Comparison of ENCODE assay signal across 1 cellular context in the genomic region with DNA sequence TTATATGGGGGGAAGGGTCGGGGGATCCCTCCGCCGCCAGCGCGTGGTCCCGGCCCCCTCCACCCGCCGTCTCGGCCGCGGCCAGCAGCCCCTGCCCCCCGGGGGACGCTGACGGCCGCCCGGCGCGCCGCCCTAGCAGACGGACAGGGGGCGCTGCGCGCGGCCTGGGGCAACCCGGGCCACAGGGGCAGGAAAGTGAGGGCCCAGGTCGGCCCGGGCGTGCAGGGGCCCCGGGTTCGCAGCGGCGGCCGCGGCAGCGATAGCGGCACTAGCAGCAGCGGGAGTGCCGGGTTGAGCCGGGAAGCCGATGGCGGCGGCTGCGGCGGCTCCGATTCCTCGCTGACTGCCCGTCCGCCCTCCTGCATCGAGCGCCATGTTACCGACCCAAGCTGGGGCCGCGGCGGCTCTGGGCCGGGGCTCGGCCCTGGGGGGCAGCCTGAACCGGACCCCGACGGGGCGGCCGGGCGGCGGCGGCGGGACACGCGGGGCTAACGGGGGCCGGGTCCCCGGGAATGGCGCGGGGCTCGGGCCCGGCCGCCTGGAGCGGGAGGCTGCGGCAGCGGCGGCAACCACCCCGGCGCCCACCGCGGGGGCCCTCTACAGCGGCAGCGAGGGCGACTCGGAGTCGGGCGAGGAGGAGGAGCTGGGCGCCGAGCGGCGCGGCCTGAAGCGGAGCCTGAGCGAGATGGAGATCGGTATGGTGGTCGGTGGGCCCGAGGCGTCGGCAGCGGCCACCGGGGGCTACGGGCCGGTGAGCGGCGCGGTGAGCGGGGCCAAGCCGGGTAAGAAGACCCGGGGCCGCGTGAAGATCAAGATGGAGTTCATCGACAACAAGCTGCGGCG.
TF ChIP-seq lines count a peak whose summit lies in the region.

No MANE protein-coding gene starts in this region.

TF ChIP-seq in HepG2, 621 proteins besides CTCF, POLR2A, EP300 and RAD21 (continued from another document and continues in another):
- TF ChIP-seq, protein P1, sequence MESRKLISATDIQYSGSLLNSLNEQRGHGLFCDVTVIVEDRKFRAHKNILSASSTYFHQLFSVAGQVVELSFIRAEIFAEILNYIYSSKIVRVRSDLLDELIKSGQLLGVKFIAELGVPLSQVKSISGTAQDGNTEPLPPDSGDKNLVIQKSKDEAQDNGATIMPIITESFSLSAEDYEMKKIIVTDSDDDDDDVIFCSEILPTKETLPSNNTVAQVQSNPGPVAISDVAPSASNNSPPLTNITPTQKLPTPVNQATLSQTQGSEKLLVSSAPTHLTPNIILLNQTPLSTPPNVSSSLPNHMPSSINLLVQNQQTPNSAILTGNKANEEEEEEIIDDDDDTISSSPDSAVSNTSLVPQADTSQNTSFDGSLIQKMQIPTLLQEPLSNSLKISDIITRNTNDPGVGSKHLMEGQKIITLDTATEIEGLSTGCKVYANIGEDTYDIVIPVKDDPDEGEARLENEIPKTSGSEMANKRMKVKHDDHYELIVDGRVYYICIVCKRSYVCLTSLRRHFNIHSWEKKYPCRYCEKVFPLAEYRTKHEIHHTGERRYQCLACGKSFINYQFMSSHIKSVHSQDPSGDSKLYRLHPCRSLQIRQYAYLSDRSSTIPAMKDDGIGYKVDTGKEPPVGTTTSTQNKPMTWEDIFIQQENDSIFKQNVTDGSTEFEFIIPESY (CRISPR knock-in tag; IDR thresholded peaks at IDR 0.05): peak; percentile 63; the same call in 1 of the 2 replicates
- TF ChIP-seq, protein P2, sequence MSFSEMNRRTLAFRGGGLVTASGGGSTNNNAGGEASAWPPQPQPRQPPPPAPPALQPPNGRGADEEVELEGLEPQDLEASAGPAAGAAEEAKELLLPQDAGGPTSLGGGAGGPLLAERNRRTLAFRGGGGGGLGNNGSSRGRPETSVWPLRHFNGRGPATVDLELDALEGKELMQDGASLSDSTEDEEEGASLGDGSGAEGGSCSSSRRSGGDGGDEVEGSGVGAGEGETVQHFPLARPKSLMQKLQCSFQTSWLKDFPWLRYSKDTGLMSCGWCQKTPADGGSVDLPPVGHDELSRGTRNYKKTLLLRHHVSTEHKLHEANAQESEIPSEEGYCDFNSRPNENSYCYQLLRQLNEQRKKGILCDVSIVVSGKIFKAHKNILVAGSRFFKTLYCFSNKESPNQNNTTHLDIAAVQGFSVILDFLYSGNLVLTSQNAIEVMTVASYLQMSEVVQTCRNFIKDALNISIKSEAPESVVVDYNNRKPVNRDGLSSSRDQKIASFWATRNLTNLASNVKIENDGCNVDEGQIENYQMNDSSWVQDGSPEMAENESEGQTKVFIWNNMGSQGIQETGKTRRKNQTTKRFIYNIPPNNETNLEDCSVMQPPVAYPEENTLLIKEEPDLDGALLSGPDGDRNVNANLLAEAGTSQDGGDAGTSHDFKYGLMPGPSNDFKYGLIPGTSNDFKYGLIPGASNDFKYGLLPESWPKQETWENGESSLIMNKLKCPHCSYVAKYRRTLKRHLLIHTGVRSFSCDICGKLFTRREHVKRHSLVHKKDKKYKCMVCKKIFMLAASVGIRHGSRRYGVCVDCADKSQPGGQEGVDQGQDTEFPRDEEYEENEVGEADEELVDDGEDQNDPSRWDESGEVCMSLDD (CRISPR knock-in tag; IDR thresholded peaks at IDR 0.05; ENCODE audit: borderline replicate concordance): peak; percentile 77
- TF ChIP-seq ZNF383 (CRISPR knock-in tag; IDR thresholded peaks at IDR 0.05; ENCODE audit: borderline replicate concordance) (no peak; the same call in 1 of the 2 replicates), HOXD1 (CRISPR knock-in tag; IDR thresholded peaks at IDR 0.05) (0 out of 2 replicates have a peak, but pooled peaks have one; percentile 59), TAF1 (CRISPR knock-in tag; IDR thresholded peaks at IDR 0.05) (peak; percentile 43; the same call in 1 of the 2 replicates), MEIS2 (CRISPR knock-in tag; IDR thresholded peaks at IDR 0.05) (peak; percentile 80), TOE1 (CRISPR knock-in tag; IDR thresholded peaks at IDR 0.05) (no peak), KDM5B (CRISPR knock-in tag; IDR thresholded peaks at IDR 0.05; ENCODE audit: borderline replicate concordance) (peak; percentile 9; the same call in 1 of the 2 replicates), SMAD3 (CRISPR knock-in tag; IDR thresholded peaks at IDR 0.05) (no peak), EHMT2 (IDR thresholded peaks at IDR 0.05; ENCODE audit: borderline replicate concordance, low read depth, low read length) (no peak), MAZ (IDR thresholded peaks at IDR 0.05; ENCODE audit: borderline replicate concordance, low read depth, low read length) (peak; percentile 92), MAZ (CRISPR knock-in tag; IDR thresholded peaks at IDR 0.05; ENCODE audit: low read depth) (peak; percentile 98), ZBTB7A (CRISPR knock-in tag; IDR thresholded peaks at IDR 0.05) (peak; percentile 91), ZNF558 (CRISPR knock-in tag; IDR thresholded peaks at IDR 0.05; ENCODE audit: borderline replicate concordance) (0 out of 2 replicates have a peak, but pooled peaks have one; percentile 20), DNMT3B (CRISPR knock-in tag; conservative IDR thresholded peaks at IDR 0.05) (no peak), TEAD3 (CRISPR knock-in tag; optimal IDR thresholded peaks at IDR 0.05; ENCODE audit: borderline replicate concordance) (no peak), ZNF607 (CRISPR knock-in tag; IDR thresholded peaks at IDR 0.05; ENCODE audit: borderline replicate concordance) (peak; percentile 38), ZKSCAN5 (CRISPR knock-in tag; IDR thresholded peaks at IDR 0.05) (no peak), NKX3-1 (CRISPR knock-in tag; IDR thresholded peaks at IDR 0.05) (0 out of 2 replicates have a peak, but pooled peaks have one; percentile 39), YY1 (IDR thresholded peaks at IDR 0.05; ENCODE audit: insufficient read depth, insufficient replicate concordance, low read depth, low read length) (peak; percentile 89), ZNF773 (CRISPR knock-in tag; IDR thresholded peaks at IDR 0.05; ENCODE audit: borderline replicate concordance) (peak; percentile 84; the same call in 1 of the 2 replicates), SATB2 (CRISPR knock-in tag; IDR thresholded peaks at IDR 0.05) (no peak), ZNF550 (CRISPR knock-in tag; IDR thresholded peaks at IDR 0.05; ENCODE audit: borderline replicate concordance) (no peak), NR2F6 (IDR thresholded peaks at IDR 0.05) (no peak), NR2F6 (CRISPR knock-in tag; IDR thresholded peaks at IDR 0.05) (no peak), ZC3H4 (CRISPR knock-in tag; IDR thresholded peaks at IDR 0.05; ENCODE audit: borderline replicate concordance) (no peak)
- TF ChIP-seq, protein P3, sequence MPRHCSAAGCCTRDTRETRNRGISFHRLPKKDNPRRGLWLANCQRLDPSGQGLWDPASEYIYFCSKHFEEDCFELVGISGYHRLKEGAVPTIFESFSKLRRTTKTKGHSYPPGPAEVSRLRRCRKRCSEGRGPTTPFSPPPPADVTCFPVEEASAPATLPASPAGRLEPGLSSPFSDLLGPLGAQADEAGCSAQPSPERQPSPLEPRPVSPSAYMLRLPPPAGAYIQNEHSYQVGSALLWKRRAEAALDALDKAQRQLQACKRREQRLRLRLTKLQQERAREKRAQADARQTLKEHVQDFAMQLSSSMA (CRISPR knock-in tag; IDR thresholded peaks at IDR 0.05): no peak; the same call in 1 of the 2 replicates
- TF ChIP-seq, protein P4, sequence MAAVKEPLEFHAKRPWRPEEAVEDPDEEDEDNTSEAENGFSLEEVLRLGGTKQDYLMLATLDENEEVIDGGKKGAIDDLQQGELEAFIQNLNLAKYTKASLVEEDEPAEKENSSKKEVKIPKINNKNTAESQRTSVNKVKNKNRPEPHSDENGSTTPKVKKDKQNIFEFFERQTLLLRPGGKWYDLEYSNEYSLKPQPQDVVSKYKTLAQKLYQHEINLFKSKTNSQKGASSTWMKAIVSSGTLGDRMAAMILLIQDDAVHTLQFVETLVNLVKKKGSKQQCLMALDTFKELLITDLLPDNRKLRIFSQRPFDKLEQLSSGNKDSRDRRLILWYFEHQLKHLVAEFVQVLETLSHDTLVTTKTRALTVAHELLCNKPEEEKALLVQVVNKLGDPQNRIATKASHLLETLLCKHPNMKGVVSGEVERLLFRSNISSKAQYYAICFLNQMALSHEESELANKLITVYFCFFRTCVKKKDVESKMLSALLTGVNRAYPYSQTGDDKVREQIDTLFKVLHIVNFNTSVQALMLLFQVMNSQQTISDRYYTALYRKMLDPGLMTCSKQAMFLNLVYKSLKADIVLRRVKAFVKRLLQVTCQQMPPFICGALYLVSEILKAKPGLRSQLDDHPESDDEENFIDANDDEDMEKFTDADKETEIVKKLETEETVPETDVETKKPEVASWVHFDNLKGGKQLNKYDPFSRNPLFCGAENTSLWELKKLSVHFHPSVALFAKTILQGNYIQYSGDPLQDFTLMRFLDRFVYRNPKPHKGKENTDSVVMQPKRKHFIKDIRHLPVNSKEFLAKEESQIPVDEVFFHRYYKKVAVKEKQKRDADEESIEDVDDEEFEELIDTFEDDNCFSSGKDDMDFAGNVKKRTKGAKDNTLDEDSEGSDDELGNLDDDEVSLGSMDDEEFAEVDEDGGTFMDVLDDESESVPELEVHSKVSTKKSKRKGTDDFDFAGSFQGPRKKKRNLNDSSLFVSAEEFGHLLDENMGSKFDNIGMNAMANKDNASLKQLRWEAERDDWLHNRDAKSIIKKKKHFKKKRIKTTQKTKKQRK (IDR thresholded peaks at IDR 0.05; ENCODE audit: low read length): no peak
- TF ChIP-seq, protein P5, sequence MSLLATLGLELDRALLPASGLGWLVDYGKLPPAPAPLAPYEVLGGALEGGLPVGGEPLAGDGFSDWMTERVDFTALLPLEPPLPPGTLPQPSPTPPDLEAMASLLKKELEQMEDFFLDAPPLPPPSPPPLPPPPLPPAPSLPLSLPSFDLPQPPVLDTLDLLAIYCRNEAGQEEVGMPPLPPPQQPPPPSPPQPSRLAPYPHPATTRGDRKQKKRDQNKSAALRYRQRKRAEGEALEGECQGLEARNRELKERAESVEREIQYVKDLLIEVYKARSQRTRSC (CRISPR knock-in tag; IDR thresholded peaks at IDR 0.05; ENCODE audit: low read depth): no peak; the same call in 1 of the 2 replicates
- TF ChIP-seq, protein P6, sequence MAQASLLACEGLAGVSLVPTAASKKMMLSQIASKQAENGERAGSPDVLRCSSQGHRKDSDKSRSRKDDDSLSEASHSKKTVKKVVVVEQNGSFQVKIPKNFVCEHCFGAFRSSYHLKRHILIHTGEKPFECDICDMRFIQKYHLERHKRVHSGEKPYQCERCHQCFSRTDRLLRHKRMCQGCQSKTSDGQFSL (CRISPR knock-in tag; IDR thresholded peaks at IDR 0.05): peak; percentile 64; the same call in 1 of the 2 replicates
- TF ChIP-seq, protein P7, sequence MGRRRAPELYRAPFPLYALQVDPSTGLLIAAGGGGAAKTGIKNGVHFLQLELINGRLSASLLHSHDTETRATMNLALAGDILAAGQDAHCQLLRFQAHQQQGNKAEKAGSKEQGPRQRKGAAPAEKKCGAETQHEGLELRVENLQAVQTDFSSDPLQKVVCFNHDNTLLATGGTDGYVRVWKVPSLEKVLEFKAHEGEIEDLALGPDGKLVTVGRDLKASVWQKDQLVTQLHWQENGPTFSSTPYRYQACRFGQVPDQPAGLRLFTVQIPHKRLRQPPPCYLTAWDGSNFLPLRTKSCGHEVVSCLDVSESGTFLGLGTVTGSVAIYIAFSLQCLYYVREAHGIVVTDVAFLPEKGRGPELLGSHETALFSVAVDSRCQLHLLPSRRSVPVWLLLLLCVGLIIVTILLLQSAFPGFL (CRISPR knock-in tag; IDR thresholded peaks at IDR 0.05): 0 out of 2 replicates have a peak, but pooled peaks have one; percentile 67
- TF ChIP-seq, protein P8, sequence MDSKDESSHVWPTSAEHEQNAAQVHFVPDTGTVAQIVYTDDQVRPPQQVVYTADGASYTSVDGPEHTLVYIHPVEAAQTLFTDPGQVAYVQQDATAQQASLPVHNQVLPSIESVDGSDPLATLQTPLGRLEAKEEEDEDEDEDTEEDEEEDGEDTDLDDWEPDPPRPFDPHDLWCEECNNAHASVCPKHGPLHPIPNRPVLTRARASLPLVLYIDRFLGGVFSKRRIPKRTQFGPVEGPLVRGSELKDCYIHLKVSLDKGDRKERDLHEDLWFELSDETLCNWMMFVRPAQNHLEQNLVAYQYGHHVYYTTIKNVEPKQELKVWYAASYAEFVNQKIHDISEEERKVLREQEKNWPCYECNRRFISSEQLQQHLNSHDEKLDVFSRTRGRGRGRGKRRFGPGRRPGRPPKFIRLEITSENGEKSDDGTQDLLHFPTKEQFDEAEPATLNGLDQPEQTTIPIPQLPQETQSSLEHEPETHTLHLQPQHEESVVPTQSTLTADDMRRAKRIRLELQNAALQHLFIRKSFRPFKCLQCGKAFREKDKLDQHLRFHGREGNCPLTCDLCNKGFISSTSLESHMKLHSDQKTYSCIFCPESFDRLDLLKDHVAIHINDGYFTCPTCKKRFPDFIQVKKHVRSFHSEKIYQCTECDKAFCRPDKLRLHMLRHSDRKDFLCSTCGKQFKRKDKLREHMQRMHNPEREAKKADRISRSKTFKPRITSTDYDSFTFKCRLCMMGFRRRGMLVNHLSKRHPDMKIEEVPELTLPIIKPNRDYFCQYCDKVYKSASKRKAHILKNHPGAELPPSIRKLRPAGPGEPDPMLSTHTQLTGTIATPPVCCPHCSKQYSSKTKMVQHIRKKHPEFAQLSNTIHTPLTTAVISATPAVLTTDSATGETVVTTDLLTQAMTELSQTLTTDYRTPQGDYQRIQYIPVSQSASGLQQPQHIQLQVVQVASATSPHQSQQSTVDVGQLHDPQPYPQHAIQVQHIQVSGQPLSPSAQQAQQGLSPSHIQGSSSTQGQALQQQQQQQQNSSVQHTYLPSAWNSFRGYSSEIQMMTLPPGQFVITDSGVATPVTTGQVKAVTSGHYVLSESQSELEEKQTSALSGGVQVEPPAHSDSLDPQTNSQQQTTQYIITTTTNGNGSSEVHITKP (CRISPR knock-in tag; IDR thresholded peaks at IDR 0.05; ENCODE audit: low read depth): no peak
